Comparison of ENCODE assay signal across 8 cellular contexts in the genomic region with DNA sequence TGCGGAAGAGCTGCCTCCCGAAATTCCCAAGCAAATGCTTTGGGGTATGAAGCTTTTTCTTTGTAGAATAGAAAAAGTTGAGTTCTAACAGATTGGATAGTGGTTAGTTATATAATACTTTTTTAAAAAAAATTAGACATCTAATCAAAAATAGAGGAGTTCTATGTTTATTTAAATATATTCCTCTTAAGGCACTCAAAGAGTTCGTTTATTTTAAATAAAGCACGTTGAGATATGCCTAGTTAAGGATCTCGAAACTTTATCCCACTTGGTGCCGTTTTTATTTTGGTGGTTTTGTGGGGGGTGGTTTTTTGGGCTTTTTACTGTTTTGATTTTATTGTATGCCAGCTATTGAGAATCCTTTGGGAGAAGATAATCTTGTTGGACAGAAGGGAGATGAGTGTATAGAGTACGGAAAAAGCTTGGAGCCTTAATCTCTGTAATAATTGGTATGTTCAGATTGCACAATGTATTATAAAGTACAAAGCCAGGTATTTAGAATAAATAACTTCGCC. TPM values are rescaled to one million over a fixed set of nuclear protein-coding genes. Genes with fewer than 3 reads are reported as not detected.
A peak's percentile ranks its signal among the peaks of the same experiment; 100 is the strongest.
DNase-seq lines count a peak whose midpoint lies in the region; ATAC-seq, FAIRE-seq and TF ChIP-seq lines count a peak whose summit lies in the region.

No MANE protein-coding gene starts in this region.

- POLR2A ChIA-PET in PC-9 (lab: Charles Lee; ENCODE audit: unreplicated experiment) = interaction anchor here (0.6 to 0.7 kb wide), 4 partner anchors 11 to 188 kb away, joined by 3 to 10 read pairs (median 4); partner anchors contain the start of gene SNAPC1

- BruUV-seq in PC-9 (replicated peaks; lab: Mats Ljungman, UMichigan) = TSS peak; percentile 57

- H3K4me1 ChIP-seq in ES-I3 (ENCODE audit: insufficient read depth, low read length) (peaks cover 2% of the 10 kb centered on the region; the same call in 1 of the 2 replicates), PC-9 (replicated peaks; ENCODE audit: insufficient read depth) (peaks cover 87% of the 10 kb centered on the region)

- CTCF ChIA-PET in PC-9 (lab: Charles Lee) = interaction anchor here (0.9 kb wide), 1 partner anchor 192 kb away, joined by 3 read pairs; no protein-coding TSS in a partner anchor

- peaks cover 69% of the 10 kb centered on the region for H3F3A ChIP-seq in PC-9 (ENCODE audit: insufficient read depth, low read depth)

- H3K9me2 ChIP-seq in PC-9 (ENCODE audit: insufficient read depth) = no peaks in the 10 kb centered on the region

- peak overlapping the region; percentile 72; the same call in 1 of the 2 replicates for H2AFZ ChIP-seq in PC-9

- ATAC-seq in HG03354 (IDR thresholded peaks at IDR 0.05; ENCODE audit: poor library complexity, severe bottlenecking, unreplicated experiment) = no peak

- FAIRE-seq in urothelium cell line (lab: Jason Lieb, UNC) = no peak

- H3K27me3 ChIP-seq in PC-9 (ENCODE audit: insufficient read depth, low read depth) = no peaks in the 10 kb centered on the region

- H3K4me2 ChIP-seq in PC-9 = peak overlapping the region; percentile 85

- peaks cover 7% of the 10 kb centered on the region for H4K20me1 ChIP-seq in PC-9 (ENCODE audit: insufficient read depth)

- H3K27ac ChIP-seq in PC-9 (peak overlapping the region; percentile 89), epithelial cell of prostate (peak overlapping the region; percentile 68)

- no peak for TF ChIP-seq CTCF in PC-9 (conservative IDR thresholded peaks at IDR 0.05)

- DNase-seq in PC-9 (peak in 1 of 2 experiments; percentile 39), epithelial cell of prostate (ENCODE audit: low read depth, low spot score) (no peak), renal cortical epithelial cell (ENCODE audit: low read depth) (peak; percentile 15), urothelium cell line (ENCODE audit: low spot score) (no peak), NCI-H146 (lab: John Stamatoyannopoulos, UW) (no peak), D341Med (ENCODE audit: low spot score) (no peak)

- peak overlapping the region; percentile 67 for H3K4me3 ChIP-seq in PC-9

- H3K9me3 ChIP-seq in ES-I3 (ENCODE audit: control insufficient read depth, insufficient read depth, low read length) = no peaks in the 10 kb centered on the region; the same call in 1 of the 2 replicates
- no peaks in the 10 kb centered on the region for H3K9me3 ChIP-seq in PC-9 (ENCODE audit: insufficient read depth, low read depth)

- intact Hi-C loops in PC-9 (cut with micrococcal nuclease; ENCODE audit: unreplicated experiment) = loop anchor here (1.0 to 5.0 kb wide), 8 partner anchors 11 to 289 kb away; partner anchors contain the start of genes HIF1A and SNAPC1

- H3K79me2 ChIP-seq in PC-9 (ENCODE audit: low read depth) = peaks cover 48% of the 10 kb centered on the region

- peak overlapping the region; percentile 46; the same call in 1 of the 2 replicates for H3K9ac ChIP-seq in ES-I3 (ENCODE audit: low read depth, low read length)

- peaks cover 3% of the 10 kb centered on the region; the same call in 1 of the 2 replicates for H3K36me3 ChIP-seq in ES-I3 (ENCODE audit: insufficient read depth, low read length)
- peaks cover 25% of the 10 kb centered on the region for H3K36me3 ChIP-seq in PC-9 (ENCODE audit: low read depth)

RNA-seq across cellular contexts. Expression of gene SNAPC1, which starts 10.7 kb away (rescaled TPM):
- 17.9 and 18.0 TPM in 2 replicates for total RNA-seq in PC-9 (2021)
- total RNA-seq in renal cortical epithelial cell = 38.6 and 50.4 TPM in 2 replicates

RNA-seq across cellular contexts. Expression of gene HIF1A, which starts 56.2 kb away (rescaled TPM):
- total RNA-seq in PC-9 (2021) = 146 and 154 TPM in 2 replicates
- total RNA-seq in renal cortical epithelial cell = 443 and 1,090 TPM in 2 replicates
